ENCODE assay signal across 8 cellular contexts in genomic region chr2:70248145-70248809, GRCh38. TPM values are rescaled to one million over a fixed set of nuclear protein-coding genes. Genes with fewer than 3 reads are reported as not detected.
DNase-seq lines count a peak whose midpoint lies in the region; ATAC-seq lines count a peak whose summit lies in the region.

Gene TIA1, minus strand, starts transcription at chr2:70248628. Its CDS starts 198 bp downstream, at chr2:70248430.

- H3K27ac ChIP-seq in Karpas-422 (ENCODE audit: low read length) = peak within 1 kb of the TSS; percentile 87
- H3K27ac ChIP-seq in naive thymus-derived CD4-positive, alpha-beta T cell (ENCODE audit: low read depth, low read length) = peak within 1 kb of the TSS; percentile 95

- H3K27me3 ChIP-seq in Karpas-422 (ENCODE audit: low read length) = no peaks in the 10 kb centered on the region
- no peaks in the 10 kb centered on the region for H3K27me3 ChIP-seq in naive thymus-derived CD4-positive, alpha-beta T cell (ENCODE audit: control insufficient read depth in 2 of 2, insufficient read depth in 2 of 2, low read length in 2 of 2)

- H3K27me3 Mint-ChIP-seq in naive thymus-derived CD4-positive, alpha-beta T cell = peaks cover 0 to 4% (median 0%) of the 10 kb centered on the region in 5 donors
- peaks cover 5 to 6% of the 10 kb centered on the region in 2 donors for H3K27me3 Mint-ChIP-seq in stimulated activated naive B cell treated with anti-CD40 and anti-IgM and Interleukin-4, amounts not matched to agents 10 μg/mL and 1 μg/mL and 100 μg/mL, for 72 hours

- H3K9me3 ChIP-seq in Karpas-422 (ENCODE audit: low read length) = no peaks in the 10 kb centered on the region
- no peaks in the 10 kb centered on the region for H3K9me3 ChIP-seq in naive thymus-derived CD4-positive, alpha-beta T cell (ENCODE audit: control insufficient read depth in 2 of 3, low read length in 3 of 3)

- peak within 1 kb of the TSS; percentile 82 for H3K4me3 ChIP-seq in Karpas-422 (ENCODE audit: low read length)
- H3K4me3 ChIP-seq in naive thymus-derived CD4-positive, alpha-beta T cell (ENCODE audit: low read length) = peak within 1 kb of the TSS; percentile 87

- H3K4me3 Mint-ChIP-seq in naive thymus-derived CD4-positive, alpha-beta T cell = peak within 1 kb of the TSS; percentile 83 to 99 (median 95)
- H3K4me3 Mint-ChIP-seq in stimulated activated naive B cell treated with anti-CD40 and anti-IgM and Interleukin-4, amounts not matched to agents 10 μg/mL and 1 μg/mL and 100 μg/mL, for 72 hours = peak within 1 kb of the TSS; percentile 89 to 94

- H3K36me3 Mint-ChIP-seq in naive thymus-derived CD4-positive, alpha-beta T cell = peaks cover 0 to 8% (median 0%) of the 10 kb centered on the region in 5 donors
- peaks cover 7 to 14% of the 10 kb centered on the region in 2 donors for H3K36me3 Mint-ChIP-seq in stimulated activated naive B cell treated with anti-CD40 and anti-IgM and Interleukin-4, amounts not matched to agents 10 μg/mL and 1 μg/mL and 100 μg/mL, for 72 hours

- peak within 1 kb of the TSS; percentile 95 for H3K4me2 ChIP-seq in Karpas-422 (ENCODE audit: low read depth, low read length, poor library complexity, severe bottlenecking)

- peaks cover 12% of the 10 kb centered on the region; the same call in 1 of the 2 replicates for H4K20me1 ChIP-seq in Karpas-422 (ENCODE audit: insufficient read depth, low read depth, low read length)

- H3K9me2 ChIP-seq in Karpas-422 (replicated peaks; ENCODE audit: insufficient read depth, low read length) = no peaks in the 10 kb centered on the region

- H3K9ac ChIP-seq in Karpas-422 (ENCODE audit: low read length) = peak within 1 kb of the TSS; percentile 84

- POLR2A ChIA-PET in naive thymus-derived CD4-positive, alpha-beta T cell (lab: Charles Lee) = interaction anchor here (0.6 to 2.7 kb wide), 8 partner anchors 10 to 620 kb away, joined by 3 to 20 read pairs (median 4); partner anchors contain the start of genes C2orf42, PCYOX1 and SNRPG

- H3K4me1 ChIP-seq in Karpas-422 (ENCODE audit: low read length) = peaks cover 29% of the 10 kb centered on the region
- H3K4me1 ChIP-seq in naive thymus-derived CD4-positive, alpha-beta T cell (ENCODE audit: control insufficient read depth in 2 of 2, insufficient read depth in 2 of 2, low read length in 2 of 2) = peaks cover 13 to 24% of the 10 kb centered on the region in 2 donors

- peaks cover 12% of the 10 kb centered on the region; the same call in 1 of the 2 replicates for H3K36me3 ChIP-seq in Karpas-422 (ENCODE audit: insufficient read depth, low read length)
- peaks cover 0 to 5% (median 0%) of the 10 kb centered on the region in 3 experiments for H3K36me3 ChIP-seq in naive thymus-derived CD4-positive, alpha-beta T cell (ENCODE audit: control insufficient read depth in 2 of 3, insufficient read depth in 3 of 3, low read length in 3 of 3)

- DNase-seq in DMS79 treated with DMSO at 0.1 percent for 48 hours (lab: John Stamatoyannopoulos, UW) (peak; percentile 99), Karpas-422 (peak; percentile 100), RKO (ENCODE audit: low spot score) (peak; percentile 99), activated T-helper 1 cell treated with Interleukin-2 at 50 U/mL for 16 hours (ENCODE audit: low read depth) (peak; percentile 98), fibroblast of gingiva (ENCODE audit: low read depth) (peak; percentile 97)
- DNase-seq in naive thymus-derived CD4-positive, alpha-beta T cell = peak; percentile 94 to 99 (median 98)
- DNase-seq in stimulated activated naive B cell treated with anti-CD40 and anti-IgM and Interleukin-4, amounts not matched to agents 10 μg/mL and 1 μg/mL and 100 μg/mL, for 72 hours = peak; percentile 96

- H3K79me2 ChIP-seq in Karpas-422 (ENCODE audit: low read length) = peaks cover 51% of the 10 kb centered on the region

- H3K27ac Mint-ChIP-seq in naive thymus-derived CD4-positive, alpha-beta T cell = peak within 1 kb of the TSS; percentile 91 to 100 (median 97)
- peak within 1 kb of the TSS; percentile 100 for H3K27ac Mint-ChIP-seq in stimulated activated naive B cell treated with anti-CD40 and anti-IgM and Interleukin-4, amounts not matched to agents 10 μg/mL and 1 μg/mL and 100 μg/mL, for 72 hours

- peaks cover 23 to 48% (median 40%) of the 10 kb centered on the region in 7 donors for H3K4me1 Mint-ChIP-seq in naive thymus-derived CD4-positive, alpha-beta T cell
- peaks cover 19 to 33% of the 10 kb centered on the region in 2 donors for H3K4me1 Mint-ChIP-seq in stimulated activated naive B cell treated with anti-CD40 and anti-IgM and Interleukin-4, amounts not matched to agents 10 μg/mL and 1 μg/mL and 100 μg/mL, for 72 hours

- H3K9me3 Mint-ChIP-seq in naive thymus-derived CD4-positive, alpha-beta T cell = peaks cover 0 to 7% (median 0%) of the 10 kb centered on the region in 11 donors
- H3K9me3 Mint-ChIP-seq in stimulated activated naive B cell treated with anti-CD40 and anti-IgM and Interleukin-4, amounts not matched to agents 10 μg/mL and 1 μg/mL and 100 μg/mL, for 72 hours = peaks cover 0 to 1% of the 10 kb centered on the region in 2 donors

- intact Hi-C loops in naive thymus-derived CD4-positive, alpha-beta T cell (cut with micrococcal nuclease) = loop anchor here (1.0 to 10.0 kb wide), 15 partner anchors 10 to 979 kb away; partner anchors contain the start of genes FAM136A (in 2 of the 2), NFU1 (in 2 of the 2), PCYOX1 (in 2 of the 2) and SNRPG (in 2 of the 2)

- peak within 1 kb of the TSS; percentile 72 for H2AFZ ChIP-seq in Karpas-422 (ENCODE audit: low read length)

- CTCF ChIA-PET in naive thymus-derived CD4-positive, alpha-beta T cell (lab: Charles Lee) = interaction anchor here (1.3 kb wide), 1 partner anchor 11 kb away, joined by 4 read pairs; no protein-coding TSS in a partner anchor

- ATAC-seq in GM21825 (IDR thresholded peaks at IDR 0.05; ENCODE audit: unreplicated experiment) = peak; percentile 92
- ATAC-seq in naive thymus-derived CD4-positive, alpha-beta T cell = peak; percentile 98
- peak; percentile 98 for ATAC-seq in stimulated activated naive B cell treated with anti-CD40 and anti-IgM and Interleukin-4, amounts not matched to agents 10 μg/mL and 1 μg/mL and 100 μg/mL, for 72 hours (replicated peaks)

RNA-seq across cellular contexts. Expression of gene TIA1, which starts in this region (rescaled TPM):
- 181 and 192 TPM in 2 replicates for total RNA-seq in Karpas-422 (2014; rRNA removed; shearing (Covaris generic); ENCODE audit: low replicate concordance)
- 100 to 1,000 TPM in 3 of 5 experiments, 10 to 100 TPM in 2; 80.9 to 244 (median 163) TPM for total RNA-seq in naive thymus-derived CD4-positive, alpha-beta T cell
- 10 to 100 TPM; 39.3 to 41.3 TPM for polyA plus RNA-seq in naive thymus-derived CD4-positive, alpha-beta T cell

Comparison
In these comparisons a context has a peak if more than half of its experiments do, and no peak if none do; other contexts are left out.
1. Peak in every context shown above with its lines: DNase-seq, ATAC-seq, H3K4me3 ChIP-seq and H3K27ac ChIP-seq.